Comparison of ENCODE assay signal across 1 cellular context in the genomic region with DNA sequence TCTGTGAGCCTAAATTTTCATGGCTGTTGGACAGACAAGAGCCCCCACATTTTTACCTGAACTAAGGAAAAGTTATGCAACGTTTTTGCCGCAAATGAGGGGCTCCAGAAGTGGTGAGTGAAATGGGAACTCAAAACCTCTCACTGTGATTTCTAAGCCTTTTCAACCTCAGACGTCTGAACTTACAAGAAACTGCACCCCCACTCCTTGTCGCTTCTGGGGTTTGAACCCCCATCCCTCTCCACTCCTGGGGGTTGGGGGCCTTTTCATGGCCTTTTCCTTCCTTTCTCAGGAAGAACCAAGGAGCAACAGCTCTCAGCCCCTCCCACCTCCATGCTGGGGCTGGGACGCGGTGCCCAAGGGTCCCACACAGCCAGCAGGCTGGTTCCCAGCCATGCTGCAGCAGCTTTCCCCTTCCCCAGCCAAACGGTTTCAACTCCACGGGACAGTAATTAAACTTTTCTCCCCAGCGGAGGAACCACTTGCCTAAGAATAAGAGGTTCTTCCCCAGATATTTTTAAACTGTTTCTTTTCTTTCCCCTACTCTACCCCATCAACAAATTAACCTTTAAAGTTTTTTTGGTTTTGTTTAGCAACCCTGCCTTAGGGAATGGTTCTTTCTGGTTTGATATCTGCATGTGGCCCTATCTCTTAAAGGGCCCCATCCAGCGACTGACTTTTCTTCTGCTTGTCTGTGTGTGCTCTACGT.
TF ChIP-seq lines count a peak whose summit lies in the region.

No MANE protein-coding gene starts in this region.

TF ChIP-seq in H1, 55 proteins besides CTCF, POLR2A, EP300 and RAD21 (continued from another document):
- TF ChIP-seq CBX5 (IDR thresholded peaks at IDR 0.05; ENCODE audit: low read depth, low read length) (no peak), TAF7 (optimal IDR thresholded peaks at IDR 0.05; ENCODE audit: borderline replicate concordance, low read depth, low read length) (no peak), ZNF274 (IDR thresholded peaks at IDR 0.05; ENCODE audit: borderline replicate concordance, extremely low read depth, low read length) (no peak), MAFK (IDR thresholded peaks at IDR 0.05; ENCODE audit: low read depth, low read length) (no peak)
- TF ChIP-seq, protein P1, sequence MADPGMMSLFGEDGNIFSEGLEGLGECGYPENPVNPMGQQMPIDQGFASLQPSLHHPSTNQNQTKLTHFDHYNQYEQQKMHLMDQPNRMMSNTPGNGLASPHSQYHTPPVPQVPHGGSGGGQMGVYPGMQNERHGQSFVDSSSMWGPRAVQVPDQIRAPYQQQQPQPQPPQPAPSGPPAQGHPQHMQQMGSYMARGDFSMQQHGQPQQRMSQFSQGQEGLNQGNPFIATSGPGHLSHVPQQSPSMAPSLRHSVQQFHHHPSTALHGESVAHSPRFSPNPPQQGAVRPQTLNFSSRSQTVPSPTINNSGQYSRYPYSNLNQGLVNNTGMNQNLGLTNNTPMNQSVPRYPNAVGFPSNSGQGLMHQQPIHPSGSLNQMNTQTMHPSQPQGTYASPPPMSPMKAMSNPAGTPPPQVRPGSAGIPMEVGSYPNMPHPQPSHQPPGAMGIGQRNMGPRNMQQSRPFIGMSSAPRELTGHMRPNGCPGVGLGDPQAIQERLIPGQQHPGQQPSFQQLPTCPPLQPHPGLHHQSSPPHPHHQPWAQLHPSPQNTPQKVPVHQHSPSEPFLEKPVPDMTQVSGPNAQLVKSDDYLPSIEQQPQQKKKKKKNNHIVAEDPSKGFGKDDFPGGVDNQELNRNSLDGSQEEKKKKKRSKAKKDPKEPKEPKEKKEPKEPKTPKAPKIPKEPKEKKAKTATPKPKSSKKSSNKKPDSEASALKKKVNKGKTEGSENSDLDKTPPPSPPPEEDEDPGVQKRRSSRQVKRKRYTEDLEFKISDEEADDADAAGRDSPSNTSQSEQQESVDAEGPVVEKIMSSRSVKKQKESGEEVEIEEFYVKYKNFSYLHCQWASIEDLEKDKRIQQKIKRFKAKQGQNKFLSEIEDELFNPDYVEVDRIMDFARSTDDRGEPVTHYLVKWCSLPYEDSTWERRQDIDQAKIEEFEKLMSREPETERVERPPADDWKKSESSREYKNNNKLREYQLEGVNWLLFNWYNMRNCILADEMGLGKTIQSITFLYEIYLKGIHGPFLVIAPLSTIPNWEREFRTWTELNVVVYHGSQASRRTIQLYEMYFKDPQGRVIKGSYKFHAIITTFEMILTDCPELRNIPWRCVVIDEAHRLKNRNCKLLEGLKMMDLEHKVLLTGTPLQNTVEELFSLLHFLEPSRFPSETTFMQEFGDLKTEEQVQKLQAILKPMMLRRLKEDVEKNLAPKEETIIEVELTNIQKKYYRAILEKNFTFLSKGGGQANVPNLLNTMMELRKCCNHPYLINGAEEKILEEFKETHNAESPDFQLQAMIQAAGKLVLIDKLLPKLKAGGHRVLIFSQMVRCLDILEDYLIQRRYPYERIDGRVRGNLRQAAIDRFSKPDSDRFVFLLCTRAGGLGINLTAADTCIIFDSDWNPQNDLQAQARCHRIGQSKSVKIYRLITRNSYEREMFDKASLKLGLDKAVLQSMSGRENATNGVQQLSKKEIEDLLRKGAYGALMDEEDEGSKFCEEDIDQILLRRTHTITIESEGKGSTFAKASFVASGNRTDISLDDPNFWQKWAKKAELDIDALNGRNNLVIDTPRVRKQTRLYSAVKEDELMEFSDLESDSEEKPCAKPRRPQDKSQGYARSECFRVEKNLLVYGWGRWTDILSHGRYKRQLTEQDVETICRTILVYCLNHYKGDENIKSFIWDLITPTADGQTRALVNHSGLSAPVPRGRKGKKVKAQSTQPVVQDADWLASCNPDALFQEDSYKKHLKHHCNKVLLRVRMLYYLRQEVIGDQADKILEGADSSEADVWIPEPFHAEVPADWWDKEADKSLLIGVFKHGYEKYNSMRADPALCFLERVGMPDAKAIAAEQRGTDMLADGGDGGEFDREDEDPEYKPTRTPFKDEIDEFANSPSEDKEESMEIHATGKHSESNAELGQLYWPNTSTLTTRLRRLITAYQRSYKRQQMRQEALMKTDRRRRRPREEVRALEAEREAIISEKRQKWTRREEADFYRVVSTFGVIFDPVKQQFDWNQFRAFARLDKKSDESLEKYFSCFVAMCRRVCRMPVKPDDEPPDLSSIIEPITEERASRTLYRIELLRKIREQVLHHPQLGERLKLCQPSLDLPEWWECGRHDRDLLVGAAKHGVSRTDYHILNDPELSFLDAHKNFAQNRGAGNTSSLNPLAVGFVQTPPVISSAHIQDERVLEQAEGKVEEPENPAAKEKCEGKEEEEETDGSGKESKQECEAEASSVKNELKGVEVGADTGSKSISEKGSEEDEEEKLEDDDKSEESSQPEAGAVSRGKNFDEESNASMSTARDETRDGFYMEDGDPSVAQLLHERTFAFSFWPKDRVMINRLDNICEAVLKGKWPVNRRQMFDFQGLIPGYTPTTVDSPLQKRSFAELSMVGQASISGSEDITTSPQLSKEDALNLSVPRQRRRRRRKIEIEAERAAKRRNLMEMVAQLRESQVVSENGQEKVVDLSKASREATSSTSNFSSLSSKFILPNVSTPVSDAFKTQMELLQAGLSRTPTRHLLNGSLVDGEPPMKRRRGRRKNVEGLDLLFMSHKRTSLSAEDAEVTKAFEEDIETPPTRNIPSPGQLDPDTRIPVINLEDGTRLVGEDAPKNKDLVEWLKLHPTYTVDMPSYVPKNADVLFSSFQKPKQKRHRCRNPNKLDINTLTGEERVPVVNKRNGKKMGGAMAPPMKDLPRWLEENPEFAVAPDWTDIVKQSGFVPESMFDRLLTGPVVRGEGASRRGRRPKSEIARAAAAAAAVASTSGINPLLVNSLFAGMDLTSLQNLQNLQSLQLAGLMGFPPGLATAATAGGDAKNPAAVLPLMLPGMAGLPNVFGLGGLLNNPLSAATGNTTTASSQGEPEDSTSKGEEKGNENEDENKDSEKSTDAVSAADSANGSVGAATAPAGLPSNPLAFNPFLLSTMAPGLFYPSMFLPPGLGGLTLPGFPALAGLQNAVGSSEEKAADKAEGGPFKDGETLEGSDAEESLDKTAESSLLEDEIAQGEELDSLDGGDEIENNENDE (IDR thresholded peaks at IDR 0.05; ENCODE audit: insufficient replicate concordance, low read length), result no peak
- TF ChIP-seq, protein P2, sequence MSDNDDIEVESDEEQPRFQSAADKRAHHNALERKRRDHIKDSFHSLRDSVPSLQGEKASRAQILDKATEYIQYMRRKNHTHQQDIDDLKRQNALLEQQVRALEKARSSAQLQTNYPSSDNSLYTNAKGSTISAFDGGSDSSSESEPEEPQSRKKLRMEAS (IDR thresholded peaks at IDR 0.05), result no peak
TF ChIP-seq in H1: peak in this region for 0.
